In genomic region chr3:185421577-185422232, GRCh38 we compare ENCODE assay signal across 1 cellular context.
TF ChIP-seq lines count a peak whose summit lies in the region.

No MANE protein-coding gene starts in this region.

TF ChIP-seq in GM12878, 131 proteins besides CTCF, POLR2A, EP300 and RAD21:
- peak; percentile 8; the same call in 1 of the 2 replicates for TF ChIP-seq RUNX3 (IDR thresholded peaks at IDR 0.05; ENCODE audit: low read length)
- TF ChIP-seq RAD51 (IDR thresholded peaks at IDR 0.05), result no peak
- TF ChIP-seq SPI1 (IDR thresholded peaks at IDR 0.05; ENCODE audit: borderline replicate concordance, insufficient read depth, low read depth, low read length), result peak; percentile 74
- no peak for TF ChIP-seq IKZF1 (conservative IDR thresholded peaks at IDR 0.05)
- no peak for TF ChIP-seq TCF3 (IDR thresholded peaks at IDR 0.05; ENCODE audit: borderline replicate concordance, insufficient read depth, low read depth, low read length)
- TF ChIP-seq MEF2B (IDR thresholded peaks at IDR 0.05; ENCODE audit: partially characterized antibody, poor library complexity, severe bottlenecking), result peak; percentile 12
- no peak for TF ChIP-seq POLR2AphosphoS2 (IDR thresholded peaks at IDR 0.05; ENCODE audit: low read depth, low read length)
- TF ChIP-seq MEF2A (IDR thresholded peaks at IDR 0.05; ENCODE audit: insufficient read depth, low read depth, low read length), result 0 out of 2 replicates have a peak, but pooled peaks have one; percentile 17
TF ChIP-seq in GM12878: peak in this region for 4.
